In genomic region chr18:69138088-69138487, GRCh38 we compare ENCODE assay signal across 31 cellular contexts.
"Had no signal": no experiment of that assay in that cellular context is flagged by ENCODE, and none has a peak within 500 bp of the region (broad histone marks: within the 10 kb centered on the region; RNA-seq: fewer than 3 reads in every experiment).

No MANE protein-coding gene starts in this region.

- H3K4me3 ChIP-seq: adrenal gland, ascending aorta, body of pancreas, breast epithelium, cardiac muscle cell had no signal

- H3K27me3 ChIP-seq: adrenal gland, ascending aorta, body of pancreas, brain microvascular endothelial cell, breast epithelium, cardiac muscle cell had no signal

- ATAC-seq: activated naive CD4-positive, alpha-beta T cell treated with anti-CD3 and anti-CD28 coated beads, Interleukin-2, amount 50 U/mL, for 72 hours; activated naive CD8-positive, alpha-beta T cell treated with anti-CD3 and anti-CD28 coated beads, Interleukin-2, amount 50 U/mL, for 24 hours; activated T-cell treated with anti-CD3 and anti-CD28 coated beads, Interleukin-2, amount 50 U/mL, for 4 hours; activated T-cell treated with anti-CD3 and anti-CD28 coated beads, Interleukin-2, amount 50 U/mL, for 72 hours; activated T-helper 17 cell treated with anti-CD3 and anti-CD28 coated beads, Interleukin-2, amount 50 U/mL, for 72 hours; body of pancreas had no signal

- H3K36me3 ChIP-seq: adrenal gland, ascending aorta, brain microvascular endothelial cell, breast epithelium, cardiac muscle cell had no signal

- DNase-seq: activated effector memory CD4-positive, alpha-beta T cell treated with anti-CD3 and anti-CD28 coated beads, Interleukin-2, amount 50 U/mL, for 16 hours; activated effector memory CD4-positive, alpha-beta T cell treated with Interleukin-2 at 50 U/mL for 16 hours; activated gamma-delta T cell; activated gamma-delta T cell treated with Interleukin-2 at 50 U/mL for 16 hours; activated naive CD4-positive, alpha-beta T cell; activated naive CD4-positive, alpha-beta T cell treated with anti-CD3 and anti-CD28 coated beads for 36 hours; activated naive CD4-positive, alpha-beta T cell treated with anti-CD3 and anti-CD28 coated beads, Interleukin-2, amount 10 ng/mL, durations not matched to agents 7 days and 5 days; activated naive CD4-positive, alpha-beta T cell treated with anti-CD3 and anti-CD28 coated beads, Interleukin-2, amount 50 U/mL, for 16 hours; activated naive CD4-positive, alpha-beta T cell treated with Interleukin-2 at 50 U/mL for 16 hours; activated naive CD8-positive, alpha-beta T cell treated with anti-CD3 and anti-CD28 coated beads for 36 hours; activated naive CD8-positive, alpha-beta T cell treated with anti-CD3 and anti-CD28 coated beads, Interleukin-2, amount 10 ng/mL, durations not matched to agents 7 days and 5 days; activated naive CD8-positive, alpha-beta T cell treated with anti-CD3 and anti-CD28 coated beads, Interleukin-2, amount 50 U/mL, for 24 hours; activated T-cell treated with anti-CD3 and anti-CD28 coated beads, Interleukin-2, amount 50 U/mL, for 24 hours; activated T-cell treated with anti-CD3 and anti-CD28 coated beads, Interleukin-2, amount 50 U/mL, for 4 hours; activated T-cell treated with anti-CD3 and anti-CD28 coated beads, Interleukin-2, amount 50 U/mL, for 48 hours; activated T-cell treated with anti-CD3 and anti-CD28 coated beads, Interleukin-2, amount 50 U/mL, for 72 hours; adrenal gland; amniotic stem cell; amygdala; anterior cingulate cortex; aorta; body of pancreas; brain microvascular endothelial cell; caudate nucleus; central memory CD4-positive, alpha-beta T cell; cerebellar nuclear complex had no signal

- H3K9me3 ChIP-seq: adrenal gland, ascending aorta, body of pancreas had no signal

- H3K27ac ChIP-seq: adrenal gland, ascending aorta, body of pancreas, brain microvascular endothelial cell, breast epithelium, cardiac muscle cell had no signal

- H3K4me1 ChIP-seq: adrenal gland, ascending aorta, body of pancreas, breast epithelium had no signal
